Comparison of ENCODE assay signal across 1 cellular context in genomic region chr17:81711814-81712467, GRCh38.
TF ChIP-seq lines count a peak whose summit lies in the region.

SLC25A10 (plus strand) TSS chr17:81712284; CDS start chr17:81712427, 143 bp downstream.

TF ChIP-seq in HepG2, 621 proteins besides CTCF, POLR2A, EP300 and RAD21 (continued from another document and continues in another):
- TF ChIP-seq SKIL (CRISPR knock-in tag; IDR thresholded peaks at IDR 0.05; ENCODE audit: borderline replicate concordance) (peak; percentile 87), THYN1 (CRISPR knock-in tag; IDR thresholded peaks at IDR 0.05; ENCODE audit: borderline replicate concordance, low read depth) (peak; percentile 94; the same call in 1 of the 2 replicates), ZXDC (CRISPR knock-in tag; IDR thresholded peaks at IDR 0.05) (peak; percentile 98), ZBTB3 (CRISPR knock-in tag; IDR thresholded peaks at IDR 0.05; ENCODE audit: borderline replicate concordance, low read depth) (peak; percentile 93; the same call in 1 of the 2 replicates), ERF (CRISPR knock-in tag; IDR thresholded peaks at IDR 0.05) (peak; percentile 100), ATF1 (CRISPR knock-in tag; IDR thresholded peaks at IDR 0.05) (no peak), NFIB (CRISPR knock-in tag; IDR thresholded peaks at IDR 0.05; ENCODE audit: borderline replicate concordance) (no peak), SRSF9 (IDR thresholded peaks at IDR 0.05; ENCODE audit: borderline replicate concordance, insufficient read depth, low read depth, low read length, poor library complexity, severe bottlenecking) (no peak), ESRRA (CRISPR knock-in tag; IDR thresholded peaks at IDR 0.05; ENCODE audit: low read depth) (peak; percentile 87), ATAD3A (CRISPR knock-in tag; IDR thresholded peaks at IDR 0.05) (peak; percentile 62; the same call in 1 of the 2 replicates), ZNF280B (CRISPR knock-in tag; IDR thresholded peaks at IDR 0.05; ENCODE audit: borderline replicate concordance) (peak; percentile 95), SPEN (CRISPR knock-in tag; IDR thresholded peaks at IDR 0.05; ENCODE audit: low read depth) (peak; percentile 97), ZFX (CRISPR knock-in tag; IDR thresholded peaks at IDR 0.05; ENCODE audit: low read depth) (peak; percentile 89), SNAPC4 (CRISPR knock-in tag; IDR thresholded peaks at IDR 0.05) (peak; percentile 82; the same call in 1 of the 2 replicates), GLI4 (CRISPR knock-in tag; IDR thresholded peaks at IDR 0.05; ENCODE audit: borderline replicate concordance) (peak; percentile 80), NCOA5 (CRISPR knock-in tag; IDR thresholded peaks at IDR 0.05) (peak; percentile 83; the same call in 1 of the 2 replicates), HINFP (CRISPR knock-in tag; IDR thresholded peaks at IDR 0.05; ENCODE audit: low read depth) (peak; percentile 93; the same call in 1 of the 2 replicates), ZNF431 (CRISPR knock-in tag; IDR thresholded peaks at IDR 0.05; ENCODE audit: borderline replicate concordance, low read depth) (peak; percentile 98), ZNF512B (CRISPR knock-in tag; IDR thresholded peaks at IDR 0.05; ENCODE audit: borderline replicate concordance) (peak; percentile 94; the same call in 1 of the 2 replicates), NKX3-1 (CRISPR knock-in tag; IDR thresholded peaks at IDR 0.05) (peak; percentile 95), ZNF710 (CRISPR knock-in tag; IDR thresholded peaks at IDR 0.05; ENCODE audit: borderline replicate concordance) (peak; percentile 92), HBP1 (CRISPR knock-in tag; IDR thresholded peaks at IDR 0.05; ENCODE audit: low read depth) (peak; percentile 96), ZNF589 (CRISPR knock-in tag; conservative IDR thresholded peaks at IDR 0.05) (peak; percentile 99), FOXK2 (IDR thresholded peaks at IDR 0.05) (peak; percentile 40; the same call in 1 of the 2 replicates), ZSCAN21 (CRISPR knock-in tag; IDR thresholded peaks at IDR 0.05; ENCODE audit: borderline replicate concordance) (peak; percentile 99), KAT8 (CRISPR knock-in tag; IDR thresholded peaks at IDR 0.05) (peak; percentile 95), U2AF2 (IDR thresholded peaks at IDR 0.05; ENCODE audit: low read depth, low read length) (no peak), GTF3A (CRISPR knock-in tag; conservative IDR thresholded peaks at IDR 0.05) (no peak), FOXA1 (IDR thresholded peaks at IDR 0.05) (no peak), FOXA1 (CRISPR knock-in tag; IDR thresholded peaks at IDR 0.05) (peak; percentile 87), SOX13 (IDR thresholded peaks at IDR 0.05) (peak; percentile 32; the same call in 1 of the 2 replicates), SOX13 (CRISPR knock-in tag; conservative IDR thresholded peaks at IDR 0.05 in 1 of 2, IDR thresholded peaks at IDR 0.05 in 1 of 2) (peak in 1 of 2 experiments; percentile 84; a peak in 2 of 4 replicates), ONECUT2 (CRISPR knock-in tag; IDR thresholded peaks at IDR 0.05) (peak; percentile 73; the same call in 1 of the 2 replicates), RXRA (CRISPR knock-in tag; IDR thresholded peaks at IDR 0.05) (peak; percentile 92), CCDC6 (CRISPR knock-in tag; IDR thresholded peaks at IDR 0.05) (peak; percentile 100), HCFC1 (IDR thresholded peaks at IDR 0.05; ENCODE audit: low read depth, low read length) (no peak), SP140L (CRISPR knock-in tag; IDR thresholded peaks at IDR 0.05; ENCODE audit: borderline replicate concordance) (peak; percentile 96; the same call in 1 of the 2 replicates), NCOA2 (CRISPR knock-in tag; IDR thresholded peaks at IDR 0.05) (peak; percentile 86), TFDP2 (CRISPR knock-in tag; IDR thresholded peaks at IDR 0.05) (peak; percentile 96), NFKBIZ (CRISPR knock-in tag; IDR thresholded peaks at IDR 0.05) (peak; percentile 96)
